ENCODE assay signal across 18 cellular contexts in the genomic region with DNA sequence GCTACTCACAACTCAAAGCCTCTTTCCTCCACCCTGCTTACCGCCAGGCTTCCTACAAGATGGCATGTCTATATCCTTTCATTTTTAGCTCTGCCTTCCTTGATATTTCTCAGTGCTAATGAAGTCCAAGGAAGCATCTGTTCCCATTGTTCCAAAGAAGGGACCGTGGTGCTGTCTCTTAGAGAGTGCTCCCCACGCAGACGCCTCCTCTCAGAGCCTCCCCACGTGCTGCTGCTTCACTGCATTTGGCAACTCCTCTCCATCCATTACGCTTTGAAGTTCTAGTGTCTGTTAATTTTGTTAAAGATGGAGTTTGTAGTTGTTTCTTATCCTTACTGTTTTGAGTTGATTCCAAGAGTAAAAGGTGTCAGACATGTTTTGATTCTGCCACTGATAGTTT. TPM values are rescaled to one million over a fixed set of nuclear protein-coding genes. Genes with fewer than 3 reads are reported as not detected.
DNase-seq lines count a peak whose midpoint lies in the region; ATAC-seq and TF ChIP-seq lines count a peak whose summit lies in the region.
"Had no signal": no experiment of that assay in that cellular context is flagged by ENCODE, and none has a peak within 500 bp of the region (broad histone marks: within the 10 kb centered on the region; RNA-seq: fewer than 3 reads in every experiment).

No MANE protein-coding gene starts in this region.

- intact Hi-C loops in dorsolateral prefrontal cortex (cut with DNase I), result loop anchor here in 1 of 2 donors (10.0 kb wide), 1 partner anchor 130 kb away; no protein-coding TSS in a partner anchor
- intact Hi-C loops in posterior cingulate gyrus (cut with DNase I), result no loop called here

- H3K27me3 ChIP-seq in dorsolateral prefrontal cortex, result no peaks in the 10 kb centered on the region
- H3K27me3 ChIP-seq: BLaER1 had no signal

- H3K27me3 Mint-ChIP-seq in nephron progenitor cell (ENCODE audit: low read depth, poor library complexity), result peaks cover 5% of the 10 kb centered on the region
- H3K27me3 Mint-ChIP-seq: B cell had no signal

- H3K27ac Mint-ChIP-seq in nephron progenitor cell, result peak overlapping the region; percentile 24
- H3K27ac Mint-ChIP-seq: B cell; CD4-positive, CD25-positive, alpha-beta regulatory T cell; CD8-positive, alpha-beta T cell; GM23338 had no signal

- H3K9me3 Mint-ChIP-seq in nephron progenitor cell, result no peaks in the 10 kb centered on the region
- H3K9me3 Mint-ChIP-seq: CD8-positive, alpha-beta T cell; GM23338; H9 had no signal

- DNase-seq in dorsolateral prefrontal cortex, result peak in 7 of 10 donors; percentile 25 to 66 (median 58)
- no peak for DNase-seq in nephron progenitor cell
- DNase-seq in posterior cingulate gyrus, result peak in 6 of 10 donors; percentile 31 to 89 (median 70)
- DNase-seq in LoVo (ENCODE audit: low spot score), result no peak
- DNase-seq in HT-29 (ENCODE audit: low spot score), result no peak
- DNase-seq: Caco-2; CD4-positive, CD25-positive, alpha-beta regulatory T cell; CD8-positive, alpha-beta T cell; DMS153; DND-41; H9 had no signal

- TF ChIP-seq CTCF in dorsolateral prefrontal cortex (IDR thresholded peaks at IDR 0.05 in 54 of 56, conservative IDR thresholded peaks at IDR 0.05 in 2 of 56; ENCODE audit: low read depth in 1 of 56, partially characterized antibody in 56 of 56), result no peak
- no peak for TF ChIP-seq CTCF in nephron progenitor cell (IDR thresholded peaks at IDR 0.05)

- H3K4me3 ChIP-seq in dorsolateral prefrontal cortex, result no peak overlapping the region
- H3K4me3 ChIP-seq: BLaER1, GM23338 had no signal

- peak overlapping the region in 12 of 59 donors; percentile 4 to 60 (median 22) for H3K27ac ChIP-seq in dorsolateral prefrontal cortex
- H3K27ac ChIP-seq: 22Rv1, BLaER1, C4-2B had no signal

- H3K4me1 Mint-ChIP-seq in nephron progenitor cell, result no peaks in the 10 kb centered on the region
- H3K4me1 Mint-ChIP-seq: CD4-positive, CD25-positive, alpha-beta regulatory T cell; GM23338; H9 had no signal

- H3K36me3 Mint-ChIP-seq in nephron progenitor cell (ENCODE audit: low read depth), result peaks cover 58% of the 10 kb centered on the region
- H3K36me3 Mint-ChIP-seq: CD8-positive, alpha-beta T cell had no signal

- no peak overlapping the region for H3K4me3 Mint-ChIP-seq in nephron progenitor cell
- H3K4me3 Mint-ChIP-seq: B cell; CD4-positive, CD25-positive, alpha-beta regulatory T cell; CD8-positive, alpha-beta T cell; GM23338; H9 had no signal

- ATAC-seq in HG03135 (IDR thresholded peaks at IDR 0.05; ENCODE audit: unreplicated experiment), result no peak
- ATAC-seq: CD8-positive, alpha-beta T cell; GM23338; HCT116 had no signal

RNA-seq across cellular contexts. Expression of a gene that starts 26.2 kb away (rescaled TPM):
- total RNA-seq in dorsolateral prefrontal cortex, result 10 to 100 TPM; 10.8 to 30.8 (median 20.6) TPM
- total RNA-seq in HT-29 (2014; rRNA removed; shearing (Covaris generic)), result not detected in 2 replicates

Comparison
In these comparisons a context has a peak if more than half of its experiments do, and no peak if none do; other contexts are left out.
1. DNase-seq: peak in dorsolateral prefrontal cortex (7 of 10) and posterior cingulate gyrus (6 of 10); none in nephron progenitor cell (single experiment), LoVo (single experiment) and HT-29 (single experiment).
2. RNA of a gene that starts 26.2 kb away (total RNA-seq): 10.8 to 30.8 TPM in dorsolateral prefrontal cortex; not detected in HT-29; every median in the first group is over 10 times any median in the second.